ENCODE assay signal across 8 cellular contexts in the genomic region with DNA sequence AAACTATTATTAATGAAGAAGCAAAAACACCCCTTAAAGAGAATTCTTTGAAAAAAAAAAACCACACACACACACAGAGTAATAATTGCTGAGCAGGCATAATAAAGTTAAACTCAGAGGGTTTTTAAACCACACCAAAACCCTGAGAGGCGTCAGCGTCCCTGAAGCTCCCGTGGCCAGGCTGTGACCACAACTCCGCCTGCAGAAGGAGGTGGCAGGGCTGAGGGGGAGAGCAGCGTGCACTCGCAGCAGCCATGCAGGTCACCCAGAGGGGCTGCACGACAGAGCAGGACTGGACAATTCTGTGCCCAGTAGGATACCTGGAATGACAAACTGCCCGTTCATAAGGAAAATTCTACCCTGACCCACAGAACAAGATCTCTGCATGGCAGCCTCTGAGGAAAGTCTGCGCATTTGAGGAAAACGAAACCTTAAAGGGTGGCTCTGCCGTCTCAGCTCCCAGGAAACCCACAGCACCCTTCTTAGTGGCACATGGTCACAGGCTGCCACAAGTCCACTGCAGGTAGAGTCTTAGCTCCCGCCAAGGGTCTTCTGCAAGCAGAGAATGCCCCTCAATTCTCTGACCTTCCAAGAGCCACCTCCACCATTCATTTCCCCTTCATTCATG. TPM values are rescaled to one million over a fixed set of nuclear protein-coding genes. Genes with fewer than 3 reads are reported as not detected.
DNase-seq lines count a peak whose midpoint lies in the region; ATAC-seq and TF ChIP-seq lines count a peak whose summit lies in the region.

No MANE protein-coding gene starts in this region.

- no peaks in the 10 kb centered on the region for H3K9me3 Mint-ChIP-seq in activated naive CD8-positive, alpha-beta T cell treated with anti-CD3 and anti-CD28 coated beads, Interleukin-2, amount 50 U/mL, for 24 hours

- H3K27ac Mint-ChIP-seq in activated naive CD8-positive, alpha-beta T cell treated with anti-CD3 and anti-CD28 coated beads, Interleukin-2, amount 50 U/mL, for 24 hours = no peak overlapping the region

- peak overlapping the region; percentile 73 for H3K4me3 ChIP-seq in PC-3 (ENCODE audit: low read length)
- H3K4me3 ChIP-seq in muscle layer of duodenum (ENCODE audit: low read depth in 1 of 2, low read length in 2 of 2) = peak overlapping the region; percentile 22 to 64
- peak overlapping the region in 1 of 2 donors; percentile 16 for H3K4me3 ChIP-seq in testis

- TF ChIP-seq CTCF in PC-3 (conservative IDR thresholded peaks at IDR 0.05; ENCODE audit: low read depth, low read length) (no peak), testis (IDR thresholded peaks at IDR 0.05) (no peak)

- H3K36me3 ChIP-seq in PC-3 (ENCODE audit: low read depth, low read length) = no peaks in the 10 kb centered on the region
- no peaks in the 10 kb centered on the region for H3K36me3 ChIP-seq in muscle layer of duodenum (ENCODE audit: control insufficient read depth in 1 of 2, insufficient read depth in 2 of 2, low read length in 2 of 2)
- no peaks in the 10 kb centered on the region for H3K36me3 ChIP-seq in testis (ENCODE audit: low read depth, missing control alignments)

- no peaks in the 10 kb centered on the region for H3F3A ChIP-seq in PC-3 (ENCODE audit: low read length, unreplicated experiment)

- H3K4me1 ChIP-seq in PC-3 (ENCODE audit: insufficient read depth, low read length) = no peaks in the 10 kb centered on the region
- H3K4me1 ChIP-seq in muscle layer of duodenum (ENCODE audit: control insufficient read depth in 1 of 2, insufficient read depth in 2 of 2, low read length in 2 of 2) = peaks cover 7 to 46% of the 10 kb centered on the region in 2 donors
- no peaks in the 10 kb centered on the region for H3K4me1 ChIP-seq in testis

- ATAC-seq in GM19035 (IDR thresholded peaks at IDR 0.05; ENCODE audit: unreplicated experiment) (peak; percentile 64), PC-3 (peak; percentile 53; the same call in 1 of the 2 replicates), SK-N-SH treated with all-trans-retinoic acid at 6 μM for 48 hours (no peak), GM18511 (IDR thresholded peaks at IDR 0.05; ENCODE audit: unreplicated experiment) (no peak)
- peak; percentile 92 for ATAC-seq in activated naive CD8-positive, alpha-beta T cell treated with anti-CD3 and anti-CD28 coated beads, Interleukin-2, amount 50 U/mL, for 24 hours

- H3K9me2 ChIP-seq in PC-3 (replicated peaks; ENCODE audit: low read length) = no peaks in the 10 kb centered on the region

- H3K4me3 Mint-ChIP-seq in activated naive CD8-positive, alpha-beta T cell treated with anti-CD3 and anti-CD28 coated beads, Interleukin-2, amount 50 U/mL, for 24 hours = no peak overlapping the region

- no peaks in the 10 kb centered on the region for H3K36me3 Mint-ChIP-seq in activated naive CD8-positive, alpha-beta T cell treated with anti-CD3 and anti-CD28 coated beads, Interleukin-2, amount 50 U/mL, for 24 hours (ENCODE audit: low read depth)

- H2AFZ ChIP-seq in PC-3 (ENCODE audit: low read length) = peak overlapping the region; percentile 81

- WGBS in testis, 2 donors = 65 to 66% methylated on average over 11 to 12 of the region's 12 CpGs

- POLR2A ChIA-PET in PC-3 (lab: Charles Lee; ENCODE audit: unreplicated experiment) = no interaction called here

- no TSS peak for BruUV-seq in PC-3 (replicated peaks; lab: Mats Ljungman, UMichigan)

- no peaks in the 10 kb centered on the region for H3K79me2 ChIP-seq in PC-3 (ENCODE audit: low read length)

- H3K27ac ChIP-seq in PC-3 (ENCODE audit: low read length) (no peak overlapping the region), muscle layer of duodenum (ENCODE audit: low read length) (no peak overlapping the region), testis (no peak overlapping the region)

- peak; percentile 4 for DNase-seq in PC-3
- DNase-seq in activated naive CD8-positive, alpha-beta T cell treated with anti-CD3 and anti-CD28 coated beads, Interleukin-2, amount 50 U/mL, for 24 hours = peak; percentile 49
- peak; percentile 39 for DNase-seq in testis
- DNase-seq in GOT3 (lab: John Stamatoyannopoulos, UW) = no peak

- H3K27me3 ChIP-seq in PC-3 (ENCODE audit: low read length) = no peaks in the 10 kb centered on the region
- no peaks in the 10 kb centered on the region for H3K27me3 ChIP-seq in muscle layer of duodenum (ENCODE audit: low read depth, low read length)
- H3K27me3 ChIP-seq in testis = no peaks in the 10 kb centered on the region

- peaks cover 2% of the 10 kb centered on the region for H3K4me1 Mint-ChIP-seq in activated naive CD8-positive, alpha-beta T cell treated with anti-CD3 and anti-CD28 coated beads, Interleukin-2, amount 50 U/mL, for 24 hours

- H4K20me1 ChIP-seq in PC-3 (ENCODE audit: low read length) = no peaks in the 10 kb centered on the region

- CTCF ChIA-PET in PC-3 (lab: Charles Lee) = no interaction called here

- intact Hi-C loops in PC-3 (cut with micrococcal nuclease) = no loop called here
- intact Hi-C loops in testis (cut with DNase I; ENCODE audit: low total_unique reads) = no loop called here

- TF ChIP-seq POLR2A in testis (IDR thresholded peaks at IDR 0.05) = no peak

- peaks cover 9% of the 10 kb centered on the region for H3K27me3 Mint-ChIP-seq in activated naive CD8-positive, alpha-beta T cell treated with anti-CD3 and anti-CD28 coated beads, Interleukin-2, amount 50 U/mL, for 24 hours

- H3K4me2 ChIP-seq in PC-3 (ENCODE audit: low read length) = peak overlapping the region; percentile 89

- no peak overlapping the region for H3K9ac ChIP-seq in PC-3 (ENCODE audit: low read length)

- no peaks in the 10 kb centered on the region for H3K9me3 ChIP-seq in PC-3 (ENCODE audit: low read length)
- H3K9me3 ChIP-seq in muscle layer of duodenum (ENCODE audit: control insufficient read depth in 1 of 2, low read length in 2 of 2) = no peaks in the 10 kb centered on the region
- H3K9me3 ChIP-seq in testis = no peaks in the 10 kb centered on the region

TF ChIP-seq in SK-N-SH treated with all-trans-retinoic acid at 6 μM for 48 hours, 23 proteins besides CTCF, POLR2A, EP300 and RAD21:
- TF ChIP-seq ZC3H10 (CRISPR knock-in tag; IDR thresholded peaks at IDR 0.05) (no peak), BACH2 (CRISPR knock-in tag; IDR thresholded peaks at IDR 0.05; ENCODE audit: borderline replicate concordance) (no peak), SNAI2 (CRISPR knock-in tag; IDR thresholded peaks at IDR 0.05) (no peak), ESRRG (CRISPR knock-in tag; IDR thresholded peaks at IDR 0.05) (no peak), ZNF70 (CRISPR knock-in tag; IDR thresholded peaks at IDR 0.05) (no peak), TOX (CRISPR knock-in tag; IDR thresholded peaks at IDR 0.05; ENCODE audit: borderline replicate concordance) (no peak), ARNTL (CRISPR knock-in tag; IDR thresholded peaks at IDR 0.05; ENCODE audit: borderline replicate concordance, low read depth) (no peak), GLIS3 (CRISPR knock-in tag; IDR thresholded peaks at IDR 0.05) (no peak)

RNA-seq across cellular contexts. Expression of gene ROR2, which starts 44.0 kb away (rescaled TPM):
- total RNA-seq in PC-3 (2014; rRNA removed) = 0.23 TPM in 1 of 2 replicates, not detected in the other
- total RNA-seq in testis = 10 to 100 TPM; 12.3 to 16.5 TPM
- 11.5 TPM for polyA plus RNA-seq in testis (ENCODE audit: insufficient read depth, low read depth, low replicate concordance)

Comparison
In these comparisons a context has a peak if more than half of its experiments do, and no peak if none do; other contexts are left out.
1. ATAC-seq: peak in GM19035 (single experiment), PC-3 (single experiment) and activated naive CD8-positive, alpha-beta T cell treated with anti-CD3 and anti-CD28 coated beads, Interleukin-2, amount 50 U/mL, for 24 hours (single experiment); none in SK-N-SH treated with all-trans-retinoic acid at 6 μM for 48 hours (single experiment) and GM18511 (single experiment).
2. RNA of gene ROR2, which starts 44.0 kb away (total RNA-seq): 12.3 to 16.5 TPM in testis; 0.23 TPM in PC-3; every median in the first group is over 10 times any median in the second.